8 cellular contexts compared by ENCODE assay signal in genomic region chr7:155296788-155297516, GRCh38. TPM values are rescaled to one million over a fixed set of nuclear protein-coding genes. Genes with fewer than 3 reads are reported as not detected.
DNase-seq lines count a peak whose midpoint lies in the region; ATAC-seq lines count a peak whose summit lies in the region.

No MANE protein-coding gene starts in this region.

- no peaks in the 10 kb centered on the region for H3K27me3 ChIP-seq in mucosa of stomach (ENCODE audit: control insufficient read depth, insufficient read depth, low read length)

- H3K4me3 ChIP-seq in mucosa of stomach (ENCODE audit: low read length), result peak overlapping the region; percentile 60

- H3K9me3 ChIP-seq in mucosa of stomach (ENCODE audit: control insufficient read depth, low read length), result no peaks in the 10 kb centered on the region

- DNase-seq in A172 (ENCODE audit: low spot score) (peak; percentile 65), NCI-H526 treated with DMSO at 0.1 percent for 48 hours (lab: John Stamatoyannopoulos, UW) (peak; percentile 31), epidermal melanocyte (ENCODE audit: insufficient read length, low spot score) (peak; percentile 33)
- DNase-seq in activated CD8-positive, alpha-beta memory T cell treated with anti-CD3 and anti-CD28 coated beads, Interleukin-2, amount 50 U/mL, for 24 hours (ENCODE audit: extremely low read depth), result peak; percentile 72
- DNase-seq in stimulated activated CD8-positive, alpha-beta memory T cell treated with anti-CD3 and anti-CD28 coated beads, Interleukin-7, amount 100 ng/mL, for 1 hour (ENCODE audit: low read depth in 2 of 2), result peak; percentile 72 to 76

- H3K4me1 ChIP-seq in mucosa of stomach (ENCODE audit: control insufficient read depth, insufficient read depth, low read length), result peaks cover 19% of the 10 kb centered on the region

- H3K36me3 ChIP-seq in mucosa of stomach (ENCODE audit: control insufficient read depth, insufficient read depth, low read length), result no peaks in the 10 kb centered on the region

- peak overlapping the region; percentile 71 for H3K9ac ChIP-seq in mucosa of stomach (ENCODE audit: low read length)

- ATAC-seq in GM18517 (IDR thresholded peaks at IDR 0.05; ENCODE audit: unreplicated experiment), result peak; percentile 11
- peak; percentile 22 for ATAC-seq in HG03025 (IDR thresholded peaks at IDR 0.05; ENCODE audit: low FRiP score, unreplicated experiment)

RNA-seq across cellular contexts. Expression of gene INSIG1, which starts 0.7 kb away (rescaled TPM):
- 106 and 141 TPM in 2 replicates for total RNA-seq in A172 (2014; rRNA removed; shearing (Covaris generic))

Comparison
In these comparisons a context has a peak if more than half of its experiments do, and no peak if none do; other contexts are left out.
1. Peak in every context shown above with its lines: DNase-seq, ATAC-seq and H3K4me3 ChIP-seq.